In genomic region chr13:73740681-73741080, GRCh38 we compare ENCODE assay signal across 15 cellular contexts.
DNase-seq lines count a peak whose midpoint lies in the region; ATAC-seq and TF ChIP-seq lines count a peak whose summit lies in the region.
"Had no signal": no experiment of that assay in that cellular context is flagged by ENCODE, and none has a peak within 500 bp of the region (broad histone marks: within the 10 kb centered on the region; RNA-seq: fewer than 3 reads in every experiment).

No MANE protein-coding gene starts in this region.

- ATAC-seq in activated T-helper 17 cell treated with anti-CD3 and anti-CD28 coated beads, Interleukin-2, amount 50 U/mL, for 72 hours (replicated peaks) = no peak
- ATAC-seq in HG02642 (IDR thresholded peaks at IDR 0.05; ENCODE audit: poor library complexity, unreplicated experiment) (no peak), HG03025 (IDR thresholded peaks at IDR 0.05; ENCODE audit: low FRiP score, unreplicated experiment) (no peak)
- ATAC-seq: foreskin keratinocyte had no signal

- no peak for TF ChIP-seq CTCF in fibroblast of the aortic adventitia (IDR thresholded peaks at IDR 0.05; ENCODE audit: insufficient read depth, low read length)

- no peaks in the 10 kb centered on the region for H3K27me3 Mint-ChIP-seq in activated T-helper 17 cell treated with anti-CD3 and anti-CD28 coated beads, Interleukin-2, amount 50 U/mL, for 72 hours

- H3K4me1 Mint-ChIP-seq in activated T-helper 17 cell treated with anti-CD3 and anti-CD28 coated beads, Interleukin-2, amount 50 U/mL, for 72 hours = peaks cover 17% of the 10 kb centered on the region

- no peaks in the 10 kb centered on the region for H3K36me3 Mint-ChIP-seq in activated T-helper 17 cell treated with anti-CD3 and anti-CD28 coated beads, Interleukin-2, amount 50 U/mL, for 72 hours (ENCODE audit: low read depth)

- DNase-seq in AG20443 (ENCODE audit: low spot score) = peak; percentile 65
- peak; percentile 68 for DNase-seq in fibroblast of the aortic adventitia (ENCODE audit: low read depth)
- DNase-seq in pons (ENCODE audit: low spot score) = peak; percentile 12
- no peak for DNase-seq in activated CD4-positive, CD25-positive, alpha-beta regulatory T cell treated with anti-CD3 and anti-CD28 coated beads, Interleukin-2, amount 50 U/mL, for 72 hours
- no peak for DNase-seq in A172 (ENCODE audit: low spot score)
- DNase-seq: COR-L47; foreskin keratinocyte; kidney glomerular epithelial cell; MV-4-11; NCI-H524 treated with DMSO at 0.1 percent for 48 hours; stimulated activated CD8-positive, alpha-beta memory T cell treated with anti-CD3 and anti-CD28 coated beads, Interleukin-4, amount 100 ng/mL, for 48 hours had no signal

- H3K4me3 Mint-ChIP-seq in activated T-helper 17 cell treated with anti-CD3 and anti-CD28 coated beads, Interleukin-2, amount 50 U/mL, for 72 hours = peak overlapping the region; percentile 12

- no peak overlapping the region for H3K27ac Mint-ChIP-seq in activated T-helper 17 cell treated with anti-CD3 and anti-CD28 coated beads, Interleukin-2, amount 50 U/mL, for 72 hours

- H3K9me3 Mint-ChIP-seq in activated T-helper 17 cell treated with anti-CD3 and anti-CD28 coated beads, Interleukin-2, amount 50 U/mL, for 72 hours = no peaks in the 10 kb centered on the region

- H3K4me3 ChIP-seq in fibroblast of the aortic adventitia (ENCODE audit: low read depth, low read length) = peak overlapping the region; percentile 51
- H3K4me3 ChIP-seq: cardiac muscle cell had no signal

Comparison
In these comparisons a context has a peak if more than half of its experiments do, and no peak if none do; other contexts are left out.
1. DNase-seq: peak in AG20443 (single experiment), fibroblast of the aortic adventitia (single experiment) and pons (single experiment); none in activated CD4-positive, CD25-positive, alpha-beta regulatory T cell treated with anti-CD3 and anti-CD28 coated beads, Interleukin-2, amount 50 U/mL, for 72 hours (single experiment) and A172 (single experiment).